17 cellular contexts compared by ENCODE assay signal in the genomic region with DNA sequence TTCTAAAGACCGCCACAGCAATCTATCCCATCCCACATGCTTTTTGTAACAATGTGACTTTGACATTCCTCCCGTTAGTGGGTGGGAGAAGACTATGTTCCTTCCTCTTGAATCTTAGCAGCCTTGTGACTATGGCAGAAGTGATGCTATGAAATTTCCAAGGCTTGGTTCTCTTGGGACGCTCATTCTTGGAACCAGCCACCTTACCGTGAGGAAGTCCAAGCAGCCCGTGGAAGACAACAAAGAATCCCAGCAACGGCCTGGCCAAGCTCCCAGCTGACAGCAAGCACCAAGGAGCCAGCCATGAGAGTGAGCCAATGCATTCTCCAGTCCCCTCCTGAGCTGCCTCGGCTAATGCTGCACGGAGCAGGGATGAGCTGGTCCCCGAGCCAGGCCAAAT.
DNase-seq lines count a peak whose midpoint lies in the region; ATAC-seq and TF ChIP-seq lines count a peak whose summit lies in the region.
"Had no signal": no experiment of that assay in that cellular context is flagged by ENCODE, and none has a peak within 500 bp of the region (broad histone marks: within the 10 kb centered on the region; RNA-seq: fewer than 3 reads in every experiment).

No MANE protein-coding gene starts in this region.

- in situ Hi-C loops in astrocyte of the cerebellum (cut with HindIII; ENCODE audit: low sequenced_read_pairs), result loop anchor here (5.0 kb wide), 1 partner anchor 40 kb away; no protein-coding TSS in a partner anchor

- ATAC-seq in mucosa of descending colon (no peak), HG03565 (IDR thresholded peaks at IDR 0.05; ENCODE audit: unreplicated experiment) (no peak)
- ATAC-seq: activated CD8-positive, alpha-beta T cell treated with anti-CD3 and anti-CD28 coated beads, Interleukin-2, amount 10 ng/mL, durations not matched to agents 7 days and 5 days; HCT116; Panc1 had no signal

- H3K27me3 ChIP-seq in testis, result no peaks in the 10 kb centered on the region

- TF ChIP-seq POLR2A in testis (IDR thresholded peaks at IDR 0.05), result no peak

- TF ChIP-seq CTCF in astrocyte of the cerebellum (IDR thresholded peaks at IDR 0.05; ENCODE audit: low read depth, low read length, missing control alignments) (no peak), mucosa of descending colon (IDR thresholded peaks at IDR 0.05) (no peak), testis (IDR thresholded peaks at IDR 0.05) (no peak)

- H3K4me1 ChIP-seq in mucosa of descending colon (ENCODE audit: low read depth) (no peaks in the 10 kb centered on the region), testis (no peaks in the 10 kb centered on the region)

- intact Hi-C loops in mucosa of descending colon (cut with DNase I, micrococcal nuclease) (no loop called here), testis (cut with DNase I; ENCODE audit: low total_unique reads) (no loop called here)

- DNase-seq in astrocyte of the cerebellum (ENCODE audit: low read depth) (peak; percentile 53), globus pallidus (ENCODE audit: low spot score) (peak; percentile 66), mucosa of descending colon (peak in 2 of 3 donors; percentile 12 to 63), testis (peak; percentile 85), GOT3 (lab: John Stamatoyannopoulos, UW) (no peak), D341Med (ENCODE audit: low spot score) (no peak)
- DNase-seq in activated naive CD4-positive, alpha-beta T cell treated with Interleukin-2 at 50 U/mL for 16 hours, result no peak
- DNase-seq: activated CD8-positive, alpha-beta T cell treated with anti-CD3 and anti-CD28 coated beads, Interleukin-2, amount 10 ng/mL, durations not matched to agents 7 days and 5 days; immature natural killer cell; IMR-90; NCI-H2107; NCI-H69; stimulated activated naive CD4-positive, alpha-beta T cell; WERI-Rb-1 had no signal

- H3K4me3 ChIP-seq in astrocyte of the cerebellum (ENCODE audit: low read depth, low read length) (no peak overlapping the region), mucosa of descending colon (no peak overlapping the region), testis (no peak overlapping the region)

- H3K36me3 ChIP-seq in mucosa of descending colon (ENCODE audit: low read depth), result no peaks in the 10 kb centered on the region
- H3K36me3 ChIP-seq in testis (ENCODE audit: low read depth, missing control alignments), result no peaks in the 10 kb centered on the region

- 47 to 61% methylated on average over 9 of the region's 9 CpGs for WGBS in testis, 2 donors

- H3K27ac ChIP-seq in testis, result no peak overlapping the region
- H3K27ac ChIP-seq: WERI-Rb-1 had no signal

- H3K9me3 ChIP-seq in mucosa of descending colon (no peaks in the 10 kb centered on the region), testis (no peaks in the 10 kb centered on the region)

Comparison
In these comparisons a context has a peak if more than half of its experiments do, and no peak if none do; other contexts are left out.
1. DNase-seq: peak in astrocyte of the cerebellum (single experiment), globus pallidus (single experiment), mucosa of descending colon (2 of 3) and testis (single experiment); none in GOT3 (single experiment), D341Med (single experiment) and activated naive CD4-positive, alpha-beta T cell treated with Interleukin-2 at 50 U/mL for 16 hours (single experiment).